Comparison of ENCODE assay signal across 34 cellular contexts in genomic region chr2:104847821-104848160, GRCh38. TPM values are rescaled to one million over a fixed set of nuclear protein-coding genes. Genes with fewer than 3 reads are reported as not detected.
"Had no signal": no experiment of that assay in that cellular context is flagged by ENCODE, and none has a peak within 500 bp of the region (broad histone marks: within the 10 kb centered on the region; RNA-seq: fewer than 3 reads in every experiment).

No MANE protein-coding gene starts in this region.

- H2AFZ ChIP-seq: parathyroid adenoma had no signal

- H3K36me3 Mint-ChIP-seq: activated naive CD8-positive, alpha-beta T cell had no signal

- H3K4me1 ChIP-seq: parathyroid adenoma, testis had no signal

- H3K4me3 ChIP-seq: gastroesophageal sphincter, left lung, lower lobe of right lung, psoas muscle, right atrium auricular region, testis, transverse colon had no signal

- H3K27me3 ChIP-seq: testis had no signal

- H3K9me3 ChIP-seq: gastroesophageal sphincter, left lung, lower lobe of right lung, psoas muscle, right atrium auricular region, testis, transverse colon had no signal

- DNase-seq: activated CD4-positive, alpha-beta T cell treated with anti-CD3 and anti-CD28 coated beads for 48 hours; activated CD4-positive, alpha-beta T cell treated with anti-CD3 and anti-CD28 coated beads, Interleukin-2, amount 50 U/mL, for 48 hours; activated CD8-positive, alpha-beta memory T cell treated with anti-CD3 and anti-CD28 coated beads for 24 hours; activated effector memory CD4-positive, alpha-beta T cell treated with Interleukin-2 at 50 U/mL for 16 hours; activated naive CD4-positive, alpha-beta T cell treated with Interleukin-2 at 50 U/mL for 16 hours; aorta; central memory CD4-positive, alpha-beta T cell; dermis blood vessel endothelial cell; effector memory CD4-positive, alpha-beta T cell; hippocampal formation; left lung; lower lobe of right lung; mesenchymal stem cell; naive thymus-derived CD8-positive, alpha-beta T cell; psoas muscle; stimulated activated CD4-positive, alpha-beta T cell treated with anti-CD3 and anti-CD28 coated beads, Interleukin-15, amount 100 ng/mL, for 24 hours; stimulated activated CD4-positive, alpha-beta T cell treated with anti-CD3 and anti-CD28 coated beads, Interleukin-2, amount 100 ng/mL, for 24 hours; stimulated activated naive CD4-positive, alpha-beta T cell; SW 1271; T1000; testis; transverse colon; WERI-Rb-1 had no signal

- H3K27ac Mint-ChIP-seq: activated naive CD8-positive, alpha-beta T cell; naive thymus-derived CD8-positive, alpha-beta T cell had no signal

- ATAC-seq: activated CD4-positive, CD25-positive, alpha-beta regulatory T cell treated with anti-CD3 and anti-CD28 coated beads, Interleukin-2, amount 50 U/mL, for 24 hours; gastroesophageal sphincter; left lung; lower lobe of right lung; naive thymus-derived CD8-positive, alpha-beta T cell; psoas muscle had no signal

- H3K79me2 ChIP-seq: parathyroid adenoma had no signal

- H3K27ac ChIP-seq: left lung, lower lobe of right lung, parathyroid adenoma, psoas muscle, right atrium auricular region, testis, transverse colon, WERI-Rb-1 had no signal

- H3K4me3 Mint-ChIP-seq: activated naive CD8-positive, alpha-beta T cell; T-helper 1 cell treated with Interleukin-12 subunit alpha and Interleukin-12 subunit beta and Interleukin-4 antibody, amounts not matched to agents 30 μg/mL and 1 μg/mL, for 36 hours had no signal

- H3K36me3 ChIP-seq: gastroesophageal sphincter, left lung, lower lobe of right lung, right atrium auricular region, transverse colon, WERI-Rb-1 had no signal

- H3K9me3 Mint-ChIP-seq: T-helper 1 cell treated with Interleukin-12 subunit alpha and Interleukin-12 subunit beta and Interleukin-4 antibody, amounts not matched to agents 30 μg/mL and 1 μg/mL, for 36 hours had no signal

- H3K9ac ChIP-seq: parathyroid adenoma had no signal

- FAIRE-seq: colon, keratinocyte had no signal

RNA-seq across cellular contexts. Expression of gene POU3F3, which starts 6.1 kb away (rescaled TPM):
- total RNA-seq: fibroblast of lung; fibroblast of villous mesenchyme; left lung; lower lobe of right lung; naive thymus-derived CD8-positive, alpha-beta T cell; psoas muscle had no signal
- polyA plus RNA-seq: keratinocyte; naive thymus-derived CD8-positive, alpha-beta T cell; urinary bladder had no signal
